In genomic region chr5:180314106-180314505, GRCh38 we compare ENCODE assay signal across 11 cellular contexts. TPM values are rescaled to one million over a fixed set of nuclear protein-coding genes. Genes with fewer than 3 reads are reported as not detected.
DNase-seq lines count a peak whose midpoint lies in the region; ATAC-seq lines count a peak whose summit lies in the region.
"Had no signal": no experiment of that assay in that cellular context is flagged by ENCODE, and none has a peak within 500 bp of the region (broad histone marks: within the 10 kb centered on the region; RNA-seq: fewer than 3 reads in every experiment).

No MANE protein-coding gene starts in this region.

- H3K36me3 Mint-ChIP-seq in activated naive CD4-positive, alpha-beta T cell treated with anti-CD3 and anti-CD28 coated beads, Interleukin-2, amount 50 U/mL, for 24 hours = no peaks in the 10 kb centered on the region
- H3K36me3 Mint-ChIP-seq in effector memory CD8-positive, alpha-beta T cell (ENCODE audit: insufficient read depth) = peaks cover 3% of the 10 kb centered on the region

- no peak overlapping the region for H3K27ac Mint-ChIP-seq in activated naive CD4-positive, alpha-beta T cell treated with anti-CD3 and anti-CD28 coated beads, Interleukin-2, amount 50 U/mL, for 24 hours
- peak overlapping the region in 1 of 2 donors; percentile 60 for H3K27ac Mint-ChIP-seq in effector memory CD8-positive, alpha-beta T cell
- H3K27ac Mint-ChIP-seq: activated T-helper 17 cell treated with anti-CD3 and anti-CD28 coated beads, Interleukin-2, amount 50 U/mL, for 72 hours had no signal

- H3K9me3 Mint-ChIP-seq in activated naive CD4-positive, alpha-beta T cell treated with anti-CD3 and anti-CD28 coated beads, Interleukin-2, amount 50 U/mL, for 24 hours = no peaks in the 10 kb centered on the region
- H3K9me3 Mint-ChIP-seq in effector memory CD8-positive, alpha-beta T cell = no peaks in the 10 kb centered on the region
- H3K9me3 Mint-ChIP-seq: activated T-helper 17 cell treated with anti-CD3 and anti-CD28 coated beads, Interleukin-2, amount 50 U/mL, for 72 hours had no signal

- H3K4me3 Mint-ChIP-seq in activated naive CD4-positive, alpha-beta T cell treated with anti-CD3 and anti-CD28 coated beads, Interleukin-2, amount 50 U/mL, for 24 hours = peak overlapping the region; percentile 61
- peak overlapping the region in 1 of 2 donors; percentile 65 for H3K4me3 Mint-ChIP-seq in effector memory CD8-positive, alpha-beta T cell
- H3K4me3 Mint-ChIP-seq: activated T-helper 17 cell treated with anti-CD3 and anti-CD28 coated beads, Interleukin-2, amount 50 U/mL, for 72 hours had no signal

- H3K27me3 ChIP-seq in skeletal muscle tissue (ENCODE audit: control insufficient read depth in 3 of 3, insufficient read depth in 3 of 3, low read length in 3 of 3) = peaks cover 0 to 5% (median 0%) of the 10 kb centered on the region in 3 donors

- peak overlapping the region in 2 of 3 donors; percentile 49 to 54 for H3K4me3 ChIP-seq in skeletal muscle tissue (ENCODE audit: low read length in 3 of 3)

- H3K27me3 Mint-ChIP-seq in activated naive CD4-positive, alpha-beta T cell treated with anti-CD3 and anti-CD28 coated beads, Interleukin-2, amount 50 U/mL, for 24 hours = no peaks in the 10 kb centered on the region
- peaks cover 0 to 7% of the 10 kb centered on the region in 2 donors for H3K27me3 Mint-ChIP-seq in effector memory CD8-positive, alpha-beta T cell

- no peaks in the 10 kb centered on the region for H3K9me3 ChIP-seq in skeletal muscle tissue (ENCODE audit: control insufficient read depth in 3 of 3, low read length in 3 of 3)

- DNase-seq in activated naive CD4-positive, alpha-beta T cell (lab: John Stamatoyannopoulos, UW) = no peak
- DNase-seq in NCI-H1092 (lab: John Stamatoyannopoulos, UW) (peak; percentile 56), activated gamma-delta T cell treated with Interleukin-2 at 50 U/mL for 16 hours (no peak), kidney glomerular epithelial cell (lab: John Stamatoyannopoulos, UW) (no peak)
- DNase-seq in effector memory CD8-positive, alpha-beta T cell = no peak
- DNase-seq: KG1, NCI-H748 treated with DMSO at 0.1 percent for 48 hours had no signal

- H3K4me1 ChIP-seq in skeletal muscle tissue (ENCODE audit: control insufficient read depth in 3 of 3, insufficient read depth in 3 of 3, low read length in 3 of 3) = no peaks in the 10 kb centered on the region

- peak overlapping the region in 1 of 3 donors; percentile 20 for H3K9ac ChIP-seq in skeletal muscle tissue (ENCODE audit: low read depth in 1 of 3, low read length in 3 of 3)

- ATAC-seq in effector memory CD8-positive, alpha-beta T cell (replicated peaks) = peak; percentile 8
- no peak for ATAC-seq in HG03342 (IDR thresholded peaks at IDR 0.05; ENCODE audit: unreplicated experiment)

- no peaks in the 10 kb centered on the region for H3K36me3 ChIP-seq in skeletal muscle tissue (ENCODE audit: control insufficient read depth in 3 of 3, insufficient read depth in 3 of 3, low read length in 3 of 3)

- H3K27ac ChIP-seq in skeletal muscle tissue (ENCODE audit: low read depth, low read length) = no peak overlapping the region

- H3K4me1 Mint-ChIP-seq in activated naive CD4-positive, alpha-beta T cell treated with anti-CD3 and anti-CD28 coated beads, Interleukin-2, amount 50 U/mL, for 24 hours = no peaks in the 10 kb centered on the region
- peaks cover 3 to 8% of the 10 kb centered on the region in 2 donors for H3K4me1 Mint-ChIP-seq in effector memory CD8-positive, alpha-beta T cell (ENCODE audit: low read depth in 2 of 2)
- H3K4me1 Mint-ChIP-seq: activated T-helper 17 cell treated with anti-CD3 and anti-CD28 coated beads, Interleukin-2, amount 50 U/mL, for 72 hours had no signal

RNA-seq across cellular contexts. Expression of gene MAPK9, which starts 22.2 kb away (rescaled TPM):
- 31.3 TPM for total RNA-seq in skeletal muscle tissue

RNA-seq across cellular contexts. Expression of gene GFPT2, which starts 39.0 kb away (rescaled TPM):
- total RNA-seq in skeletal muscle tissue = 9.9 TPM
